In genomic region chr2:140597836-140598235, GRCh38 we compare ENCODE assay signal across 22 cellular contexts.
"Had no signal": no experiment of that assay in that cellular context is flagged by ENCODE, and none has a peak within 500 bp of the region (broad histone marks: within the 10 kb centered on the region; RNA-seq: fewer than 3 reads in every experiment).

No MANE protein-coding gene starts in this region.

- H3K9me3 ChIP-seq: adrenal gland, ascending aorta, thyroid gland had no signal

- H3K4me3 ChIP-seq: adrenal gland, ascending aorta, thyroid gland had no signal

- DNase-seq: activated CD4-positive, alpha-beta T cell treated with anti-CD3 and anti-CD28 coated beads for 36 hours; activated CD4-positive, alpha-beta T cell treated with anti-CD3 and anti-CD28 coated beads, Interleukin-2, amount 50 U/mL, for 4 hours; activated CD8-positive, alpha-beta memory T cell treated with anti-CD3 and anti-CD28 coated beads for 24 hours; activated CD8-positive, alpha-beta memory T cell treated with anti-CD3 and anti-CD28 coated beads, Interleukin-2, amount 50 U/mL, for 4 hours; activated naive CD4-positive, alpha-beta T cell; activated T-cell treated with anti-CD3 and anti-CD28 coated beads, Interleukin-2, amount 50 U/mL, for 24 hours; adrenal gland; brain microvascular endothelial cell; central memory CD4-positive, alpha-beta T cell; dermis blood vessel endothelial cell; effector CD8-positive, alpha-beta T cell; foreskin melanocyte; islet precursor cell; left cardiac atrium; right cardiac atrium; stimulated activated CD4-positive, alpha-beta T cell treated with anti-CD3 and anti-CD28 coated beads, Interleukin-4, amount 100 ng/mL, for 24 hours; substantia nigra; thyroid gland; WERI-Rb-1 had no signal

- ATAC-seq: activated CD4-positive, alpha-beta T cell treated with anti-CD3 and anti-CD28 coated beads for 36 hours; activated T-helper 17 cell treated with anti-CD3 and anti-CD28 coated beads, Interleukin-2, amount 50 U/mL, for 72 hours; left cardiac atrium; right cardiac atrium had no signal

- H3K36me3 ChIP-seq: adrenal gland, ascending aorta, brain microvascular endothelial cell, thyroid gland, WERI-Rb-1 had no signal

- H3K27ac ChIP-seq: adrenal gland, ascending aorta, brain microvascular endothelial cell, parathyroid adenoma, thyroid gland, WERI-Rb-1 had no signal

- H3K27me3 ChIP-seq: adrenal gland, ascending aorta, brain microvascular endothelial cell, thyroid gland had no signal

- H3K4me1 ChIP-seq: adrenal gland, ascending aorta, parathyroid adenoma, thyroid gland had no signal
